In genomic region chr19:574658-575526, GRCh38 we compare ENCODE assay signal across 9 cellular contexts. TPM values are rescaled to one million over a fixed set of nuclear protein-coding genes. Genes with fewer than 3 reads are reported as not detected.
DNase-seq lines count a peak whose midpoint lies in the region; ATAC-seq and TF ChIP-seq lines count a peak whose summit lies in the region.
"Had no signal": no experiment of that assay in that cellular context is flagged by ENCODE, and none has a peak within 500 bp of the region (broad histone marks: within the 10 kb centered on the region; RNA-seq: fewer than 3 reads in every experiment).

No MANE protein-coding gene starts in this region.

- H3K79me2 ChIP-seq in smooth muscle cell (ENCODE audit: low read depth) = peaks cover 75% of the 10 kb centered on the region

- H3K9me3 ChIP-seq in ascending aorta (no peaks in the 10 kb centered on the region), iPS-18c (ENCODE audit: control insufficient read depth, insufficient read depth, low read length) (no peaks in the 10 kb centered on the region), smooth muscle cell (replicated peaks; ENCODE audit: low read depth) (no peaks in the 10 kb centered on the region), prostate gland (no peaks in the 10 kb centered on the region)

- H3K36me3 ChIP-seq in ascending aorta (peaks cover 9 to 20% of the 10 kb centered on the region in 2 donors), smooth muscle cell (ENCODE audit: low read depth) (no peaks in the 10 kb centered on the region), prostate gland (no peaks in the 10 kb centered on the region)

- H3K4me1 ChIP-seq in ascending aorta (peaks cover 11 to 39% of the 10 kb centered on the region in 2 donors), smooth muscle cell (ENCODE audit: low read depth) (peaks cover 16% of the 10 kb centered on the region), prostate gland (replicated peaks) (peaks cover 18% of the 10 kb centered on the region)

- no peak overlapping the region for H3K9ac ChIP-seq in smooth muscle cell (ENCODE audit: low read depth)

- peak; percentile 27 for ATAC-seq in HG03432 (IDR thresholded peaks at IDR 0.05; ENCODE audit: unreplicated experiment)

- peak overlapping the region in 1 of 2 donors; percentile 44 for H3K27ac ChIP-seq in ascending aorta
- H3K27ac ChIP-seq in smooth muscle cell (ENCODE audit: low read depth) = no peak overlapping the region
- H3K27ac ChIP-seq in prostate gland = no peak overlapping the region

- TF ChIP-seq POLR2A in prostate gland (IDR thresholded peaks at IDR 0.05) = no peak

- H3K4me3 ChIP-seq in AG10803 (ENCODE audit: low read length) (peak overlapping the region; percentile 40), ascending aorta (peak overlapping the region; percentile 11 to 100), iPS-18c (ENCODE audit: insufficient read depth, low read depth, low read length) (peak overlapping the region; percentile 28; the same call in 1 of the 2 replicates), smooth muscle cell (peak overlapping the region; percentile 99), prostate gland (peak overlapping the region in 1 of 2 donors; percentile 17)
- H3K4me3 ChIP-seq: lung had no signal

- no peak overlapping the region for H2AFZ ChIP-seq in smooth muscle cell (ENCODE audit: low read depth)

- WGBS in smooth muscle cell (ENCODE audit: low lambda C conversion rate) = 45% methylated on average over 31 of the region's 32 CpGs
- 31% methylated on average over 26 of the region's 32 CpGs for WGBS in prostate gland

- intact Hi-C loops in ascending aorta (cut with DNase I) = loop anchor here (5.0 kb wide), 2 partner anchors 57 to 222 kb away; partner anchors contain the start of genes POLRMT and PTBP1
- intact Hi-C loops in prostate gland (cut with DNase I) = loop anchor here (5.0 kb wide), 1 partner anchor 43 kb away; the partner anchor contains the start of gene CDC34

- H3K27me3 ChIP-seq in ascending aorta (no peaks in the 10 kb centered on the region), smooth muscle cell (ENCODE audit: low read depth) (no peaks in the 10 kb centered on the region), prostate gland (replicated peaks; ENCODE audit: insufficient read depth) (no peaks in the 10 kb centered on the region)

- TF ChIP-seq CTCF in AG10803 (conservative IDR thresholded peaks at IDR 0.05; ENCODE audit: low read length) = no peak
- no peak for TF ChIP-seq CTCF in ascending aorta (IDR thresholded peaks at IDR 0.05)
- no peak for TF ChIP-seq CTCF in smooth muscle cell (IDR thresholded peaks at IDR 0.05; ENCODE audit: borderline replicate concordance, insufficient read depth, poor library complexity, severe bottlenecking)
- TF ChIP-seq CTCF in prostate gland (IDR thresholded peaks at IDR 0.05) = no peak

- peaks cover 71% of the 10 kb centered on the region for H4K20me1 ChIP-seq in smooth muscle cell (ENCODE audit: low read depth)

- peak overlapping the region; percentile 97 for H3K4me2 ChIP-seq in smooth muscle cell

- peaks cover 15% of the 10 kb centered on the region for H3F3A ChIP-seq in smooth muscle cell (ENCODE audit: low read depth)

- DNase-seq in AG10803 (ENCODE audit: low read depth) (no peak), ascending aorta (ENCODE audit: low spot score in 2 of 2) (no peak), smooth muscle cell (lab: John Stamatoyannopoulos, UW; ENCODE audit: unreplicated experiment) (no peak), UCSD-AML1 (lab: John Stamatoyannopoulos, UW; ENCODE audit: unreplicated experiment) (no peak), prostate gland (ENCODE audit: low spot score) (no peak)
- no peak for DNase-seq in activated CD8-positive, alpha-beta memory T cell treated with anti-CD3 and anti-CD28 coated beads for 24 hours

RNA-seq across cellular contexts. Expression of gene BSG, which starts 2.5 kb away (rescaled TPM):
- 647 TPM for total RNA-seq in ascending aorta
- 431 and 469 TPM in 2 replicates for total RNA-seq in smooth muscle cell
- 971 and 1,057 TPM in 2 replicates for polyA plus RNA-seq in smooth muscle cell
- 1,000 to 10,000 TPM in 1 of 2 donors, 100 to 1,000 TPM in 1; 557 to 1,261 TPM for total RNA-seq in prostate gland

RNA-seq across cellular contexts. Expression of gene HCN2, which starts 14.8 kb away (rescaled TPM):
- total RNA-seq in ascending aorta (not detected), smooth muscle cell (0.27 and 0.81 TPM in 2 replicates), prostate gland (1 to 10 TPM in 1 of 2 donors, under 1 TPM in 1; 0.14 to 8.5 TPM)
- polyA plus RNA-seq in smooth muscle cell = 0.12 and 0.49 TPM in 2 replicates

RNA-seq across cellular contexts. Expression of gene GZMM, which starts 31.0 kb away (rescaled TPM):
- total RNA-seq in ascending aorta (not detected), smooth muscle cell (not detected in 2 replicates), prostate gland (under 1 TPM in 1 of 2 donors, not detected in 1; 0.68 TPM)
- 0.23 and 0.64 TPM in 2 replicates for polyA plus RNA-seq in smooth muscle cell

RNA-seq across cellular contexts. Expression of gene CDC34, which starts 43.3 kb away (rescaled TPM):
- total RNA-seq in ascending aorta = 124 TPM
- total RNA-seq in smooth muscle cell = 67.7 and 72.7 TPM in 2 replicates
- 151 and 159 TPM in 2 replicates for polyA plus RNA-seq in smooth muscle cell
- 100 to 1,000 TPM in 1 of 2 donors, 10 to 100 TPM in 1; 93.4 to 159 TPM for total RNA-seq in prostate gland

RNA-seq across cellular contexts. Expression of gene POLRMT, which starts 58.4 kb away (rescaled TPM):
- 26.8 TPM for total RNA-seq in ascending aorta
- 15.2 and 23.8 TPM in 2 replicates for total RNA-seq in smooth muscle cell
- polyA plus RNA-seq in smooth muscle cell = 65.3 and 74.2 TPM in 2 replicates
- 100 to 1,000 TPM in 1 of 2 donors, 10 to 100 TPM in 1; 34.7 to 106 TPM for total RNA-seq in prostate gland
